In genomic region chr1:202957733-202958543, GRCh38 we compare ENCODE assay signal across 1 cellular context.
A peak's percentile ranks its signal among the peaks of the same experiment; 100 is the strongest.
TF ChIP-seq lines count a peak whose summit lies in the region.

Gene ADIPOR1 (minus strand): TSS chr1:202958312. CDS start chr1:202951070, 7,242 bp downstream.

TF ChIP-seq in HepG2, 621 proteins besides CTCF, POLR2A, EP300 and RAD21 (continued from another document and continues in another):
- TF ChIP-seq, protein P1, sequence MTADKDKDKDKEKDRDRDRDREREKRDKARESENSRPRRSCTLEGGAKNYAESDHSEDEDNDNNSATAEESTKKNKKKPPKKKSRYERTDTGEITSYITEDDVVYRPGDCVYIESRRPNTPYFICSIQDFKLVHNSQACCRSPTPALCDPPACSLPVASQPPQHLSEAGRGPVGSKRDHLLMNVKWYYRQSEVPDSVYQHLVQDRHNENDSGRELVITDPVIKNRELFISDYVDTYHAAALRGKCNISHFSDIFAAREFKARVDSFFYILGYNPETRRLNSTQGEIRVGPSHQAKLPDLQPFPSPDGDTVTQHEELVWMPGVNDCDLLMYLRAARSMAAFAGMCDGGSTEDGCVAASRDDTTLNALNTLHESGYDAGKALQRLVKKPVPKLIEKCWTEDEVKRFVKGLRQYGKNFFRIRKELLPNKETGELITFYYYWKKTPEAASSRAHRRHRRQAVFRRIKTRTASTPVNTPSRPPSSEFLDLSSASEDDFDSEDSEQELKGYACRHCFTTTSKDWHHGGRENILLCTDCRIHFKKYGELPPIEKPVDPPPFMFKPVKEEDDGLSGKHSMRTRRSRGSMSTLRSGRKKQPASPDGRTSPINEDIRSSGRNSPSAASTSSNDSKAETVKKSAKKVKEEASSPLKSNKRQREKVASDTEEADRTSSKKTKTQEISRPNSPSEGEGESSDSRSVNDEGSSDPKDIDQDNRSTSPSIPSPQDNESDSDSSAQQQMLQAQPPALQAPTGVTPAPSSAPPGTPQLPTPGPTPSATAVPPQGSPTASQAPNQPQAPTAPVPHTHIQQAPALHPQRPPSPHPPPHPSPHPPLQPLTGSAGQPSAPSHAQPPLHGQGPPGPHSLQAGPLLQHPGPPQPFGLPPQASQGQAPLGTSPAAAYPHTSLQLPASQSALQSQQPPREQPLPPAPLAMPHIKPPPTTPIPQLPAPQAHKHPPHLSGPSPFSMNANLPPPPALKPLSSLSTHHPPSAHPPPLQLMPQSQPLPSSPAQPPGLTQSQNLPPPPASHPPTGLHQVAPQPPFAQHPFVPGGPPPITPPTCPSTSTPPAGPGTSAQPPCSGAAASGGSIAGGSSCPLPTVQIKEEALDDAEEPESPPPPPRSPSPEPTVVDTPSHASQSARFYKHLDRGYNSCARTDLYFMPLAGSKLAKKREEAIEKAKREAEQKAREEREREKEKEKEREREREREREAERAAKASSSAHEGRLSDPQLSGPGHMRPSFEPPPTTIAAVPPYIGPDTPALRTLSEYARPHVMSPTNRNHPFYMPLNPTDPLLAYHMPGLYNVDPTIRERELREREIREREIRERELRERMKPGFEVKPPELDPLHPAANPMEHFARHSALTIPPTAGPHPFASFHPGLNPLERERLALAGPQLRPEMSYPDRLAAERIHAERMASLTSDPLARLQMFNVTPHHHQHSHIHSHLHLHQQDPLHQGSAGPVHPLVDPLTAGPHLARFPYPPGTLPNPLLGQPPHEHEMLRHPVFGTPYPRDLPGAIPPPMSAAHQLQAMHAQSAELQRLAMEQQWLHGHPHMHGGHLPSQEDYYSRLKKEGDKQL (CRISPR knock-in tag; IDR thresholded peaks at IDR 0.05; ENCODE audit: low read depth): no peak
- TF ChIP-seq ZFP90 (CRISPR knock-in tag; IDR thresholded peaks at IDR 0.05; ENCODE audit: borderline replicate concordance): peak; percentile 6; the same call in 1 of the 2 replicates
- TF ChIP-seq ZNF770 (CRISPR knock-in tag; IDR thresholded peaks at IDR 0.05): peak; percentile 54
- TF ChIP-seq ZNF33B (CRISPR knock-in tag; IDR thresholded peaks at IDR 0.05): no peak
- TF ChIP-seq GFI1 (CRISPR knock-in tag; IDR thresholded peaks at IDR 0.05; ENCODE audit: borderline replicate concordance): peak; percentile 53; the same call in 1 of the 2 replicates
- peak; percentile 59; the same call in 1 of the 2 replicates for TF ChIP-seq ZNF678 (CRISPR knock-in tag; IDR thresholded peaks at IDR 0.05)
- peak; percentile 45; the same call in 1 of the 2 replicates for TF ChIP-seq MTA1 (CRISPR knock-in tag; IDR thresholded peaks at IDR 0.05; ENCODE audit: borderline replicate concordance)
- TF ChIP-seq ZNF773 (CRISPR knock-in tag; IDR thresholded peaks at IDR 0.05; ENCODE audit: borderline replicate concordance): no peak
- 0 out of 2 replicates have a peak, but pooled peaks have one; percentile 17 for TF ChIP-seq SMAD1 (CRISPR knock-in tag; IDR thresholded peaks at IDR 0.05; ENCODE audit: borderline replicate concordance, low read depth)
- peak; percentile 50; the same call in 1 of the 2 replicates for TF ChIP-seq ZNF558 (CRISPR knock-in tag; IDR thresholded peaks at IDR 0.05; ENCODE audit: borderline replicate concordance)
- no peak for TF ChIP-seq ZNF337 (CRISPR knock-in tag; IDR thresholded peaks at IDR 0.05; ENCODE audit: borderline replicate concordance, low read depth)
- 0 out of 2 replicates have a peak, but pooled peaks have one; percentile 42 for TF ChIP-seq REL (CRISPR knock-in tag; conservative IDR thresholded peaks at IDR 0.05)
- TF ChIP-seq ARID4A (CRISPR knock-in tag; IDR thresholded peaks at IDR 0.05; ENCODE audit: borderline replicate concordance): peak; percentile 81; the same call in 1 of the 2 replicates
- no peak for TF ChIP-seq ZNF780A (CRISPR knock-in tag; IDR thresholded peaks at IDR 0.05)
- TF ChIP-seq ARNT (IDR thresholded peaks at IDR 0.05): no peak
- 0 out of 2 replicates have a peak, but pooled peaks have one; percentile 70 for TF ChIP-seq ZNF879 (CRISPR knock-in tag; IDR thresholded peaks at IDR 0.05)
- no peak for TF ChIP-seq ELF4 (CRISPR knock-in tag; IDR thresholded peaks at IDR 0.05; ENCODE audit: borderline replicate concordance)
- TF ChIP-seq FIP1L1 (IDR thresholded peaks at IDR 0.05; ENCODE audit: borderline replicate concordance, insufficient read depth, low read depth, low read length): no peak
- TF ChIP-seq, protein P2, sequence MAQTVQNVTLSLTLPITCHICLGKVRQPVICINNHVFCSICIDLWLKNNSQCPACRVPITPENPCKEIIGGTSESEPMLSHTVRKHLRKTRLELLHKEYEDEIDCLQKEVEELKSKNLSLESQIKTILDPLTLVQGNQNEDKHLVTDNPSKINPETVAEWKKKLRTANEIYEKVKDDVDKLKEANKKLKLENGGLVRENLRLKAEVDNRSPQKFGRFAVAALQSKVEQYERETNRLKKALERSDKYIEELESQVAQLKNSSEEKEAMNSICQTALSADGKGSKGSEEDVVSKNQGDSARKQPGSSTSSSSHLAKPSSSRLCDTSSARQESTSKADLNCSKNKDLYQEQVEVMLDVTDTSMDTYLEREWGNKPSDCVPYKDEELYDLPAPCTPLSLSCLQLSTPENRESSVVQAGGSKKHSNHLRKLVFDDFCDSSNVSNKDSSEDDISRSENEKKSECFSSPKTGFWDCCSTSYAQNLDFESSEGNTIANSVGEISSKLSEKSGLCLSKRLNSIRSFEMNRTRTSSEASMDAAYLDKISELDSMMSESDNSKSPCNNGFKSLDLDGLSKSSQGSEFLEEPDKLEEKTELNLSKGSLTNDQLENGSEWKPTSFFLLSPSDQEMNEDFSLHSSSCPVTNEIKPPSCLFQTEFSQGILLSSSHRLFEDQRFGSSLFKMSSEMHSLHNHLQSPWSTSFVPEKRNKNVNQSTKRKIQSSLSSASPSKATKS (CRISPR knock-in tag; IDR thresholded peaks at IDR 0.05): no peak
- TF ChIP-seq GATAD1 (CRISPR knock-in tag; IDR thresholded peaks at IDR 0.05): peak; percentile 88
- 0 out of 2 replicates have a peak, but pooled peaks have one; percentile 35 for TF ChIP-seq ZBTB38 (CRISPR knock-in tag; IDR thresholded peaks at IDR 0.05)
- 0 out of 2 replicates have a peak, but pooled peaks have one; percentile 80 for TF ChIP-seq AKAP8 (CRISPR knock-in tag; IDR thresholded peaks at IDR 0.05)
- TF ChIP-seq, protein P3, sequence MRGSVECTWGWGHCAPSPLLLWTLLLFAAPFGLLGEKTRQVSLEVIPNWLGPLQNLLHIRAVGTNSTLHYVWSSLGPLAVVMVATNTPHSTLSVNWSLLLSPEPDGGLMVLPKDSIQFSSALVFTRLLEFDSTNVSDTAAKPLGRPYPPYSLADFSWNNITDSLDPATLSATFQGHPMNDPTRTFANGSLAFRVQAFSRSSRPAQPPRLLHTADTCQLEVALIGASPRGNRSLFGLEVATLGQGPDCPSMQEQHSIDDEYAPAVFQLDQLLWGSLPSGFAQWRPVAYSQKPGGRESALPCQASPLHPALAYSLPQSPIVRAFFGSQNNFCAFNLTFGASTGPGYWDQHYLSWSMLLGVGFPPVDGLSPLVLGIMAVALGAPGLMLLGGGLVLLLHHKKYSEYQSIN (CRISPR knock-in tag; IDR thresholded peaks at IDR 0.05; ENCODE audit: borderline replicate concordance): no peak
- no peak for TF ChIP-seq ZBTB20 (CRISPR knock-in tag; IDR thresholded peaks at IDR 0.05; ENCODE audit: borderline replicate concordance, low read depth)
- TF ChIP-seq ZNF546 (CRISPR knock-in tag; conservative IDR thresholded peaks at IDR 0.05): no peak
- TF ChIP-seq, protein P4, sequence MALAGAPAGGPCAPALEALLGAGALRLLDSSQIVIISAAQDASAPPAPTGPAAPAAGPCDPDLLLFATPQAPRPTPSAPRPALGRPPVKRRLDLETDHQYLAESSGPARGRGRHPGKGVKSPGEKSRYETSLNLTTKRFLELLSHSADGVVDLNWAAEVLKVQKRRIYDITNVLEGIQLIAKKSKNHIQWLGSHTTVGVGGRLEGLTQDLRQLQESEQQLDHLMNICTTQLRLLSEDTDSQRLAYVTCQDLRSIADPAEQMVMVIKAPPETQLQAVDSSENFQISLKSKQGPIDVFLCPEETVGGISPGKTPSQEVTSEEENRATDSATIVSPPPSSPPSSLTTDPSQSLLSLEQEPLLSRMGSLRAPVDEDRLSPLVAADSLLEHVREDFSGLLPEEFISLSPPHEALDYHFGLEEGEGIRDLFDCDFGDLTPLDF (CRISPR knock-in tag; IDR thresholded peaks at IDR 0.05): 0 out of 2 replicates have a peak, but pooled peaks have one; percentile 43
- TF ChIP-seq ZFY (CRISPR knock-in tag; IDR thresholded peaks at IDR 0.05): peak; percentile 96
- peak; percentile 50; the same call in 1 of the 2 replicates for TF ChIP-seq ZNF350 (CRISPR knock-in tag; IDR thresholded peaks at IDR 0.05; ENCODE audit: borderline replicate concordance, low read depth)
- TF ChIP-seq THAP11 (CRISPR knock-in tag; IDR thresholded peaks at IDR 0.05): peak; percentile 82
- no peak for TF ChIP-seq RELA (CRISPR knock-in tag; IDR thresholded peaks at IDR 0.05)
- TF ChIP-seq FOXK2 (IDR thresholded peaks at IDR 0.05): no peak
- 0 out of 2 replicates have a peak, but pooled peaks have one; percentile 36 for TF ChIP-seq ATF2 (CRISPR knock-in tag; IDR thresholded peaks at IDR 0.05)
- peak; percentile 87 for TF ChIP-seq ZFX (CRISPR knock-in tag; IDR thresholded peaks at IDR 0.05; ENCODE audit: low read depth)
- TF ChIP-seq NFYC (CRISPR knock-in tag; IDR thresholded peaks at IDR 0.05): peak; percentile 55
- peak; percentile 55; the same call in 1 of the 2 replicates for TF ChIP-seq ZNF563 (CRISPR knock-in tag; IDR thresholded peaks at IDR 0.05)
- peak; percentile 82; the same call in 1 of the 2 replicates for TF ChIP-seq CREB1 (IDR thresholded peaks at IDR 0.05)
- TF ChIP-seq CREB1 (CRISPR knock-in tag; IDR thresholded peaks at IDR 0.05): peak; percentile 45; the same call in 1 of the 2 replicates
- no peak for TF ChIP-seq ZNF326 (CRISPR knock-in tag; IDR thresholded peaks at IDR 0.05; ENCODE audit: borderline replicate concordance)
- TF ChIP-seq MYPOP (CRISPR knock-in tag; IDR thresholded peaks at IDR 0.05): peak; percentile 60; the same call in 1 of the 2 replicates
- TF ChIP-seq ATRX (CRISPR knock-in tag; IDR thresholded peaks at IDR 0.05; ENCODE audit: borderline replicate concordance): no peak
- 0 out of 2 replicates have a peak, but pooled peaks have one; percentile 10 for TF ChIP-seq HDAC2 (CRISPR knock-in tag; IDR thresholded peaks at IDR 0.05)
